Comparison of ENCODE assay signal across 1 cellular context in the genomic region with DNA sequence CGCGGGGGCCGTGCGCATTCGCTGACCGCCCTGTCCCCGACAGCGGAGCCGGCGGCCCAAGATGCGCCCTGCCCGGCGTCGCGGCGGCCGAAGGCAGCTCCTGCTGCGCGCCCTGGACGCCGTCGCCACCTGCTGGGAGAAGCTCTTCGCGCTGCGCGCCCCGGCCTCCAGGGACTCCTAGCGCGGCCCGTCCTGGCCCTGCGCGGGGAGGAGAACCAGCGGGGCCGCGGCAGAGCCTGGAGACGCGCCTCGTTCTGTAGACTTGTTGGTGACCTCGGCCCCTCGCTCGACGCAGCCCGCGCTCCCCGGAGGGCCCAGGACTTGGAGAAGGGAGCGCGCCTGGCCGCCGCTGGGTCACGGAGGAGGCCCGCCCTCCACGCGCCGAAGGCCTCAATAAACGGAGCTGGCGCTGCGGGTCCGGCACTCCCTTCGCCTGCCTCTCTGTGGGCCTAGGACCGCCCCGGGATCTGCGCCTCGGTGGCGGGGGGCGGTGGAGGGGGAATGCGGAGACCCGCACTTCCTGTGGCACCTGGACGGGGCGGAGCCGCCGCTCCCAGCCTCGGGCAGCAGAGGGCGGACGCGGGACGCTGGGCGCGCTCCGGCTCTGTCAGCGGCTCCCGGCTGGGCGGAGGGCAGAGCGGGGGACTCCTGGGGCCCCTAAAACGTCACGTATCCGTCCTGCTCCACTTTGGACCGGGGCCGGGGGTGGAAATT.
A peak's percentile ranks its signal among the peaks of the same experiment; 100 is the strongest.
TF ChIP-seq lines count a peak whose summit lies in the region.

No MANE protein-coding gene starts in this region.

TF ChIP-seq in HEK293, 187 proteins besides CTCF, POLR2A, EP300 and RAD21 (continued from another document and continues in another):
- TF ChIP-seq, protein P1, sequence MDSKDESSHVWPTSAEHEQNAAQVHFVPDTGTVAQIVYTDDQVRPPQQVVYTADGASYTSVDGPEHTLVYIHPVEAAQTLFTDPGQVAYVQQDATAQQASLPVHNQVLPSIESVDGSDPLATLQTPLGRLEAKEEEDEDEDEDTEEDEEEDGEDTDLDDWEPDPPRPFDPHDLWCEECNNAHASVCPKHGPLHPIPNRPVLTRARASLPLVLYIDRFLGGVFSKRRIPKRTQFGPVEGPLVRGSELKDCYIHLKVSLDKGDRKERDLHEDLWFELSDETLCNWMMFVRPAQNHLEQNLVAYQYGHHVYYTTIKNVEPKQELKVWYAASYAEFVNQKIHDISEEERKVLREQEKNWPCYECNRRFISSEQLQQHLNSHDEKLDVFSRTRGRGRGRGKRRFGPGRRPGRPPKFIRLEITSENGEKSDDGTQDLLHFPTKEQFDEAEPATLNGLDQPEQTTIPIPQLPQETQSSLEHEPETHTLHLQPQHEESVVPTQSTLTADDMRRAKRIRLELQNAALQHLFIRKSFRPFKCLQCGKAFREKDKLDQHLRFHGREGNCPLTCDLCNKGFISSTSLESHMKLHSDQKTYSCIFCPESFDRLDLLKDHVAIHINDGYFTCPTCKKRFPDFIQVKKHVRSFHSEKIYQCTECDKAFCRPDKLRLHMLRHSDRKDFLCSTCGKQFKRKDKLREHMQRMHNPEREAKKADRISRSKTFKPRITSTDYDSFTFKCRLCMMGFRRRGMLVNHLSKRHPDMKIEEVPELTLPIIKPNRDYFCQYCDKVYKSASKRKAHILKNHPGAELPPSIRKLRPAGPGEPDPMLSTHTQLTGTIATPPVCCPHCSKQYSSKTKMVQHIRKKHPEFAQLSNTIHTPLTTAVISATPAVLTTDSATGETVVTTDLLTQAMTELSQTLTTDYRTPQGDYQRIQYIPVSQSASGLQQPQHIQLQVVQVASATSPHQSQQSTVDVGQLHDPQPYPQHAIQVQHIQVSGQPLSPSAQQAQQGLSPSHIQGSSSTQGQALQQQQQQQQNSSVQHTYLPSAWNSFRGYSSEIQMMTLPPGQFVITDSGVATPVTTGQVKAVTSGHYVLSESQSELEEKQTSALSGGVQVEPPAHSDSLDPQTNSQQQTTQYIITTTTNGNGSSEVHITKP (tag by site-specific recombination; IDR thresholded peaks at IDR 0.05) = no peak
- TF ChIP-seq ZNF394 (tag by site-specific recombination; IDR thresholded peaks at IDR 0.05; ENCODE audit: borderline replicate concordance) (peak; percentile 51; the same call in 1 of the 2 replicates), WT1 (tag by site-specific recombination; IDR thresholded peaks at IDR 0.05) (peak; percentile 42; the same call in 1 of the 2 replicates), SP7 (tag by site-specific recombination; IDR thresholded peaks at IDR 0.05) (peak; percentile 79), ZNF837 (tag by site-specific recombination; IDR thresholded peaks at IDR 0.05) (0 out of 2 replicates have a peak, but pooled peaks have one; percentile 26), ZNF660 (tag by site-specific recombination; IDR thresholded peaks at IDR 0.05) (no peak), EGR2 (tag by site-specific recombination; IDR thresholded peaks at IDR 0.05; ENCODE audit: low read depth) (peak; percentile 22; the same call in 1 of the 2 replicates), ZNF211 (tag by site-specific recombination; IDR thresholded peaks at IDR 0.05; ENCODE audit: low read depth) (no peak), ZFP41 (tag by site-specific recombination; IDR thresholded peaks at IDR 0.05; ENCODE audit: borderline replicate concordance) (no peak), SCRT2 (tag by site-specific recombination; IDR thresholded peaks at IDR 0.05) (peak; percentile 70), ZNF2 (tag by site-specific recombination; IDR thresholded peaks at IDR 0.05) (peak; percentile 76; the same call in 1 of the 2 replicates), SP2 (tag by site-specific recombination; IDR thresholded peaks at IDR 0.05) (peak; percentile 89), KLF9 (tag by site-specific recombination; IDR thresholded peaks at IDR 0.05; ENCODE audit: low read depth) (peak; percentile 53; the same call in 1 of the 2 replicates), ZNF335 (tag by site-specific recombination; conservative IDR thresholded peaks at IDR 0.05) (peak; percentile 97), ZIC2 (tag by site-specific recombination; IDR thresholded peaks at IDR 0.05) (peak; percentile 84), GFI1B (tag by site-specific recombination; IDR thresholded peaks at IDR 0.05) (no peak), ZBTB17 (tag by site-specific recombination; IDR thresholded peaks at IDR 0.05) (peak; percentile 79), PRDM1 (tag by site-specific recombination; IDR thresholded peaks at IDR 0.05) (no peak), ZNF366 (tag by site-specific recombination; conservative IDR thresholded peaks at IDR 0.05) (no peak), ZBTB21 (tag by site-specific recombination; IDR thresholded peaks at IDR 0.05) (no peak), KLF1 (tag by site-specific recombination; IDR thresholded peaks at IDR 0.05) (peak; percentile 56; the same call in 1 of the 2 replicates), ZFHX2 (tag by site-specific recombination; conservative IDR thresholded peaks at IDR 0.05) (no peak; the same call in 1 of the 2 replicates), ZNF121 (tag by site-specific recombination; IDR thresholded peaks at IDR 0.05) (no peak), FEZF1 (tag by site-specific recombination; IDR thresholded peaks at IDR 0.05) (no peak), ZNF530 (tag by site-specific recombination; IDR thresholded peaks at IDR 0.05; ENCODE audit: low read depth) (no peak), BCL11B (tag by site-specific recombination; IDR thresholded peaks at IDR 0.05; ENCODE audit: low read depth) (no peak), MYNN (tag by site-specific recombination; IDR thresholded peaks at IDR 0.05; ENCODE audit: borderline replicate concordance) (no peak), SETDB1 (IDR thresholded peaks at IDR 0.05; ENCODE audit: insufficient read length, low read length) (no peak), KLF7 (tag by site-specific recombination; IDR thresholded peaks at IDR 0.05; ENCODE audit: borderline replicate concordance) (0 out of 2 replicates have a peak, but pooled peaks have one; percentile 44), ZEB2 (tag by site-specific recombination; IDR thresholded peaks at IDR 0.05) (peak; percentile 71), SP3 (tag by site-specific recombination; IDR thresholded peaks at IDR 0.05) (peak; percentile 74), ZNF777 (tag by site-specific recombination; IDR thresholded peaks at IDR 0.05; ENCODE audit: borderline replicate concordance) (peak; percentile 73), ZNF10 (tag by site-specific recombination; IDR thresholded peaks at IDR 0.05) (peak; percentile 75; the same call in 1 of the 2 replicates)
- TF ChIP-seq, protein P2, sequence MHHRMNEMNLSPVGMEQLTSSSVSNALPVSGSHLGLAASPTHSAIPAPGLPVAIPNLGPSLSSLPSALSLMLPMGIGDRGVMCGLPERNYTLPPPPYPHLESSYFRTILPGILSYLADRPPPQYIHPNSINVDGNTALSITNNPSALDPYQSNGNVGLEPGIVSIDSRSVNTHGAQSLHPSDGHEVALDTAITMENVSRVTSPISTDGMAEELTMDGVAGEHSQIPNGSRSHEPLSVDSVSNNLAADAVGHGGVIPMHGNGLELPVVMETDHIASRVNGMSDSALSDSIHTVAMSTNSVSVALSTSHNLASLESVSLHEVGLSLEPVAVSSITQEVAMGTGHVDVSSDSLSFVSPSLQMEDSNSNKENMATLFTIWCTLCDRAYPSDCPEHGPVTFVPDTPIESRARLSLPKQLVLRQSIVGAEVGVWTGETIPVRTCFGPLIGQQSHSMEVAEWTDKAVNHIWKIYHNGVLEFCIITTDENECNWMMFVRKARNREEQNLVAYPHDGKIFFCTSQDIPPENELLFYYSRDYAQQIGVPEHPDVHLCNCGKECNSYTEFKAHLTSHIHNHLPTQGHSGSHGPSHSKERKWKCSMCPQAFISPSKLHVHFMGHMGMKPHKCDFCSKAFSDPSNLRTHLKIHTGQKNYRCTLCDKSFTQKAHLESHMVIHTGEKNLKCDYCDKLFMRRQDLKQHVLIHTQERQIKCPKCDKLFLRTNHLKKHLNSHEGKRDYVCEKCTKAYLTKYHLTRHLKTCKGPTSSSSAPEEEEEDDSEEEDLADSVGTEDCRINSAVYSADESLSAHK (tag by site-specific recombination; IDR thresholded peaks at IDR 0.05) = 0 out of 2 replicates have a peak, but pooled peaks have one; percentile 12
- TF ChIP-seq, protein P3, sequence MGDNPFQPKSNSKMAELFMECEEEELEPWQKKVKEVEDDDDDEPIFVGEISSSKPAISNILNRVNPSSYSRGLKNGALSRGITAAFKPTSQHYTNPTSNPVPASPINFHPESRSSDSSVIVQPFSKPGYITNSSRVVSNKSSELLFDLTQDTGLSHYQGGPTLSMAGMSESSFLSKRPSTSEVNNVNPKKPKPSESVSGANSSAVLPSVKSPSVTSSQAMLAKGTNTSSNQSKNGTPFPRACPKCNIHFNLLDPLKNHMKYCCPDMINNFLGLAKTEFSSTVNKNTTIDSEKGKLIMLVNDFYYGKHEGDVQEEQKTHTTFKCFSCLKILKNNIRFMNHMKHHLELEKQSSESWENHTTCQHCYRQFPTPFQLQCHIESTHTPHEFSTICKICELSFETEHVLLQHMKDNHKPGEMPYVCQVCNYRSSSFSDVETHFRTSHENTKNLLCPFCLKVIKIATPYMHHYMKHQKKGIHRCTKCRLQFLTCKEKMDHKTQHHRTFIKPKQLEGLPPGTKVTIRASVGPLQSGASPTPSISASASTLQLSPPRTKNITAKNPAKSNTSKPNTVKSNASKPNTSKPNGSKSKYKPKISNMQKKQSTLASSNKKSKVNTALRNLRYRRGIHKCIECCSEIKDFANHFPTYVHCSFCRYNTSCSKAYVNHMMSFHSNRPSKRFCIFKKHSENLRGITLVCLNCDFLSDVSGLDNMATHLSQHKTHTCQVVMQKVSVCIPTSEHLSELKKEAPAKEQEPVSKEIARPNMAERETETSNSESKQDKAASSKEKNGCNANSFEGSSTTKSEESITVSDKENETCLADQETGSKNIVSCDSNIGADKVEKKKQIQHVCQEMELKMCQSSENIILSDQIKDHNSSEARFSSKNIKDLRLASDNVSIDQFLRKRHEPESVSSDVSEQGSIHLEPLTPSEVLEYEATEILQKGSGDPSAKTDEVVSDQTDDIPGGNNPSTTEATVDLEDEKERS (tag by site-specific recombination; IDR thresholded peaks at IDR 0.05) = no peak
- TF ChIP-seq, protein P4, sequence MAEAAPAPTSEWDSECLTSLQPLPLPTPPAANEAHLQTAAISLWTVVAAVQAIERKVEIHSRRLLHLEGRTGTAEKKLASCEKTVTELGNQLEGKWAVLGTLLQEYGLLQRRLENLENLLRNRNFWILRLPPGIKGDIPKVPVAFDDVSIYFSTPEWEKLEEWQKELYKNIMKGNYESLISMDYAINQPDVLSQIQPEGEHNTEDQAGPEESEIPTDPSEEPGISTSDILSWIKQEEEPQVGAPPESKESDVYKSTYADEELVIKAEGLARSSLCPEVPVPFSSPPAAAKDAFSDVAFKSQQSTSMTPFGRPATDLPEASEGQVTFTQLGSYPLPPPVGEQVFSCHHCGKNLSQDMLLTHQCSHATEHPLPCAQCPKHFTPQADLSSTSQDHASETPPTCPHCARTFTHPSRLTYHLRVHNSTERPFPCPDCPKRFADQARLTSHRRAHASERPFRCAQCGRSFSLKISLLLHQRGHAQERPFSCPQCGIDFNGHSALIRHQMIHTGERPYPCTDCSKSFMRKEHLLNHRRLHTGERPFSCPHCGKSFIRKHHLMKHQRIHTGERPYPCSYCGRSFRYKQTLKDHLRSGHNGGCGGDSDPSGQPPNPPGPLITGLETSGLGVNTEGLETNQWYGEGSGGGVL (tag by site-specific recombination; IDR thresholded peaks at IDR 0.05) = peak; percentile 93
- TF ChIP-seq, protein P5, sequence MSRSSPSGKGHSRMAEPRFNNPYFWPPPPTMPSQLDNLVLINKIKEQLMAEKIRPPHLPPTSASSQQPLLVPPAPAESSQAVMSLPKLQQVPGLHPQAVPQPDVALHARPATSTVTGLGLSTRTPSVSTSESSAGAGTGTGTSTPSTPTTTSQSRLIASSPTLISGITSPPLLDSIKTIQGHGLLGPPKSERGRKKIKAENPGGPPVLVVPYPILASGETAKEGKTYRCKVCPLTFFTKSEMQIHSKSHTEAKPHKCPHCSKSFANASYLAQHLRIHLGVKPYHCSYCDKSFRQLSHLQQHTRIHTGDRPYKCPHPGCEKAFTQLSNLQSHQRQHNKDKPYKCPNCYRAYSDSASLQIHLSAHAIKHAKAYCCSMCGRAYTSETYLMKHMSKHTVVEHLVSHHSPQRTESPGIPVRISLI (tag by site-specific recombination; IDR thresholded peaks at IDR 0.05) = no peak
- TF ChIP-seq, protein P6, sequence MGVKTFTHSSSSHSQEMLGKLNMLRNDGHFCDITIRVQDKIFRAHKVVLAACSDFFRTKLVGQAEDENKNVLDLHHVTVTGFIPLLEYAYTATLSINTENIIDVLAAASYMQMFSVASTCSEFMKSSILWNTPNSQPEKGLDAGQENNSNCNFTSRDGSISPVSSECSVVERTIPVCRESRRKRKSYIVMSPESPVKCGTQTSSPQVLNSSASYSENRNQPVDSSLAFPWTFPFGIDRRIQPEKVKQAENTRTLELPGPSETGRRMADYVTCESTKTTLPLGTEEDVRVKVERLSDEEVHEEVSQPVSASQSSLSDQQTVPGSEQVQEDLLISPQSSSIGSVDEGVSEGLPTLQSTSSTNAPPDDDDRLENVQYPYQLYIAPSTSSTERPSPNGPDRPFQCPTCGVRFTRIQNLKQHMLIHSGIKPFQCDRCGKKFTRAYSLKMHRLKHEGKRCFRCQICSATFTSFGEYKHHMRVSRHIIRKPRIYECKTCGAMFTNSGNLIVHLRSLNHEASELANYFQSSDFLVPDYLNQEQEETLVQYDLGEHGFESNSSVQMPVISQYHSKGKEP (tag by site-specific recombination; IDR thresholded peaks at IDR 0.05) = 0 out of 2 replicates have a peak, but pooled peaks have one; percentile 17
- TF ChIP-seq, protein P7, sequence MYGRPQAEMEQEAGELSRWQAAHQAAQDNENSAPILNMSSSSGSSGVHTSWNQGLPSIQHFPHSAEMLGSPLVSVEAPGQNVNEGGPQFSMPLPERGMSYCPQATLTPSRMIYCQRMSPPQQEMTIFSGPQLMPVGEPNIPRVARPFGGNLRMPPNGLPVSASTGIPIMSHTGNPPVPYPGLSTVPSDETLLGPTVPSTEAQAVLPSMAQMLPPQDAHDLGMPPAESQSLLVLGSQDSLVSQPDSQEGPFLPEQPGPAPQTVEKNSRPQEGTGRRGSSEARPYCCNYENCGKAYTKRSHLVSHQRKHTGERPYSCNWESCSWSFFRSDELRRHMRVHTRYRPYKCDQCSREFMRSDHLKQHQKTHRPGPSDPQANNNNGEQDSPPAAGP (tag by site-specific recombination; IDR thresholded peaks at IDR 0.05) = peak; percentile 81
- TF ChIP-seq, protein P8, sequence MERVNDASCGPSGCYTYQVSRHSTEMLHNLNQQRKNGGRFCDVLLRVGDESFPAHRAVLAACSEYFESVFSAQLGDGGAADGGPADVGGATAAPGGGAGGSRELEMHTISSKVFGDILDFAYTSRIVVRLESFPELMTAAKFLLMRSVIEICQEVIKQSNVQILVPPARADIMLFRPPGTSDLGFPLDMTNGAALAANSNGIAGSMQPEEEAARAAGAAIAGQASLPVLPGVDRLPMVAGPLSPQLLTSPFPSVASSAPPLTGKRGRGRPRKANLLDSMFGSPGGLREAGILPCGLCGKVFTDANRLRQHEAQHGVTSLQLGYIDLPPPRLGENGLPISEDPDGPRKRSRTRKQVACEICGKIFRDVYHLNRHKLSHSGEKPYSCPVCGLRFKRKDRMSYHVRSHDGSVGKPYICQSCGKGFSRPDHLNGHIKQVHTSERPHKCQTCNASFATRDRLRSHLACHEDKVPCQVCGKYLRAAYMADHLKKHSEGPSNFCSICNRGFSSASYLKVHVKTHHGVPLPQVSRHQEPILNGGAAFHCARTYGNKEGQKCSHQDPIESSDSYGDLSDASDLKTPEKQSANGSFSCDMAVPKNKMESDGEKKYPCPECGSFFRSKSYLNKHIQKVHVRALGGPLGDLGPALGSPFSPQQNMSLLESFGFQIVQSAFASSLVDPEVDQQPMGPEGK (tag by site-specific recombination; IDR thresholded peaks at IDR 0.05) = peak; percentile 88
